ENCODE assay signal across 3 cellular contexts in genomic region chr13:65889368-65889767, GRCh38.
TF ChIP-seq lines count a peak whose summit lies in the region.

No MANE protein-coding gene starts in this region.

TF ChIP-seq in SK-N-SH, 30 proteins besides CTCF, POLR2A, EP300 and RAD21 (continued from another document):
- TF ChIP-seq FOSL2 (IDR thresholded peaks at IDR 0.05; ENCODE audit: borderline replicate concordance, low read depth) (0 out of 2 replicates have a peak, but pooled peaks have one; percentile 15), SIN3A (IDR thresholded peaks at IDR 0.05; ENCODE audit: borderline replicate concordance, low read depth, low read length) (no peak), RCOR1 (IDR thresholded peaks at IDR 0.05; ENCODE audit: low read length) (no peak)

TF ChIP-seq in SK-N-SH treated with all-trans-retinoic acid at 6 μM for 48 hours, 23 proteins besides CTCF, POLR2A, EP300 and RAD21 (continued from another document):
- TF ChIP-seq CSRNP3 (CRISPR knock-in tag; IDR thresholded peaks at IDR 0.05) (no peak), GLIS3 (CRISPR knock-in tag; IDR thresholded peaks at IDR 0.05) (no peak), ZNF8 (CRISPR knock-in tag; IDR thresholded peaks at IDR 0.05) (no peak), TSHZ2 (CRISPR knock-in tag; IDR thresholded peaks at IDR 0.05) (no peak), ZNF70 (CRISPR knock-in tag; IDR thresholded peaks at IDR 0.05) (no peak), ZNF565 (CRISPR knock-in tag; conservative IDR thresholded peaks at IDR 0.05; ENCODE audit: low read depth) (no peak), ARNTL (CRISPR knock-in tag; IDR thresholded peaks at IDR 0.05; ENCODE audit: borderline replicate concordance, low read depth) (no peak), PPARA (CRISPR knock-in tag; IDR thresholded peaks at IDR 0.05; ENCODE audit: borderline replicate concordance) (no peak), CREB5 (CRISPR knock-in tag; IDR thresholded peaks at IDR 0.05; ENCODE audit: low read depth) (no peak)

TF ChIP-seq in WTC11, 78 proteins besides CTCF, POLR2A, EP300 and RAD21 (continued from another document):
- TF ChIP-seq ARID4B (CRISPR knock-in tag; IDR thresholded peaks at IDR 0.05; ENCODE audit: borderline replicate concordance) (no peak), E2F5 (CRISPR knock-in tag; IDR thresholded peaks at IDR 0.05) (no peak), TEAD4 (CRISPR knock-in tag; IDR thresholded peaks at IDR 0.05) (no peak), IRF1 (CRISPR knock-in tag; IDR thresholded peaks at IDR 0.05) (no peak), GRHL2 (CRISPR knock-in tag; IDR thresholded peaks at IDR 0.05; ENCODE audit: insufficient replicate concordance, severe bottlenecking) (no peak), GTF2I (CRISPR knock-in tag; conservative IDR thresholded peaks at IDR 0.05) (no peak), ZNF263 (CRISPR knock-in tag; IDR thresholded peaks at IDR 0.05; ENCODE audit: low read depth) (no peak), NFE2L1 (CRISPR knock-in tag; IDR thresholded peaks at IDR 0.05) (no peak), ATF6 (CRISPR knock-in tag; IDR thresholded peaks at IDR 0.05) (no peak), ZNF425 (CRISPR knock-in tag; conservative IDR thresholded peaks at IDR 0.05) (no peak), MXD4 (CRISPR knock-in tag; IDR thresholded peaks at IDR 0.05; ENCODE audit: borderline replicate concordance) (no peak), NR3C1 (CRISPR knock-in tag; conservative IDR thresholded peaks at IDR 0.05; ENCODE audit: low read depth) (no peak), ZNF281 (CRISPR knock-in tag; IDR thresholded peaks at IDR 0.05) (no peak)
